ENCODE assay signal across 14 cellular contexts in genomic region chr2:112000399-112001135, GRCh38. TPM values are rescaled to one million over a fixed set of nuclear protein-coding genes. Genes with fewer than 3 reads are reported as not detected.
DNase-seq lines count a peak whose midpoint lies in the region; ATAC-seq, FAIRE-seq and TF ChIP-seq lines count a peak whose summit lies in the region.
"Had no signal": no experiment of that assay in that cellular context is flagged by ENCODE, and none has a peak within 500 bp of the region (broad histone marks: within the 10 kb centered on the region; RNA-seq: fewer than 3 reads in every experiment).

No MANE protein-coding gene starts in this region.

- no TSS peak for BruUV-seq in K562 (replicated peaks; lab: Mats Ljungman, UMichigan)

- in situ Hi-C loops in K562 (cut with MboI): no loop called here

- H3K27me3 ChIP-seq in GM06990 (replicated peaks; ENCODE audit: control insufficient read depth, insufficient read depth, low read length): no peaks in the 10 kb centered on the region
- peaks cover 0 to 3% of the 10 kb centered on the region in 2 experiments; a peak in 1 of 5 replicates for H3K27me3 ChIP-seq in K562 (ENCODE audit: control insufficient read depth in 2 of 2, insufficient read depth in 2 of 2, low read length in 2 of 2)
- no peaks in the 10 kb centered on the region for H3K27me3 ChIP-seq in thyroid gland

- no peak for TF ChIP-seq RAD21 in K562 (CRISPR knock-in tag; conservative IDR thresholded peaks at IDR 0.05 in 1 of 2, IDR thresholded peaks at IDR 0.05 in 1 of 2)

- no peaks in the 10 kb centered on the region for H3K79me2 ChIP-seq in K562 (ENCODE audit: control insufficient read depth, insufficient read depth, low read length)

- no peak for TF ChIP-seq CTCF in GM06990 (IDR thresholded peaks at IDR 0.05; ENCODE audit: insufficient read depth, low read length, poor library complexity, severe bottlenecking)
- TF ChIP-seq CTCF in K562 (IDR thresholded peaks at IDR 0.05 in 2 of 3, conservative IDR thresholded peaks at IDR 0.05 in 1 of 3; ENCODE audit: insufficient read depth in 2 of 3, low read depth in 1 of 3, low read length in 3 of 3): no peak
- TF ChIP-seq CTCF in thyroid gland (IDR thresholded peaks at IDR 0.05): no peak

- H3K27ac ChIP-seq in K562 (ENCODE audit: extremely low read depth, low read depth, low read length) (no peak overlapping the region), thyroid gland (no peak overlapping the region)

- H4K20me1 ChIP-seq in K562 (replicated peaks; ENCODE audit: control insufficient read depth, insufficient read depth, low read length): no peaks in the 10 kb centered on the region

- H3K9me1 ChIP-seq in K562 (ENCODE audit: control insufficient read depth, insufficient read depth, low read length): no peaks in the 10 kb centered on the region

- TF ChIP-seq EP300 in K562 (IDR thresholded peaks at IDR 0.05; ENCODE audit: low read length): no peak

- peaks cover 0 to 3% of the 10 kb centered on the region in 2 experiments; a peak in 1 of 5 replicates for H3K4me1 ChIP-seq in K562 (replicated peaks in 1 of 2; ENCODE audit: control insufficient read depth in 2 of 2, insufficient read depth in 2 of 2, low read length in 2 of 2)
- H3K4me1 ChIP-seq in thyroid gland: peaks cover 0 to 14% of the 10 kb centered on the region in 2 donors

- no peaks in the 10 kb centered on the region for H3K36me3 ChIP-seq in GM06990 (ENCODE audit: control insufficient read depth, insufficient read depth, low read length)
- no peaks in the 10 kb centered on the region for H3K36me3 ChIP-seq in K562 (ENCODE audit: control insufficient read depth, insufficient read depth, low read length)
- peaks cover 7 to 16% of the 10 kb centered on the region in 2 donors for H3K36me3 ChIP-seq in thyroid gland

- no peaks in the 10 kb centered on the region for H3K9me3 ChIP-seq in K562 (replicated peaks; ENCODE audit: control insufficient read depth, insufficient read depth, low read depth, low read length)
- no peaks in the 10 kb centered on the region for H3K9me3 ChIP-seq in thyroid gland

- TF ChIP-seq POLR2A in K562 (conservative IDR thresholded peaks at IDR 0.05) (no peak), thyroid gland (IDR thresholded peaks at IDR 0.05) (no peak), erythroblast (IDR thresholded peaks at IDR 0.05; ENCODE audit: low read length) (no peak)

- peak overlapping the region; percentile 6; the same call in 1 of the 2 replicates for H3K4me3 ChIP-seq in GM06990 (replicated peaks; ENCODE audit: low read depth, low read length)
- no peak overlapping the region for H3K4me3 ChIP-seq in K562
- H3K4me3 ChIP-seq in thyroid gland (replicated peaks in 1 of 3): no peak overlapping the region

- DNase-seq in GM06990 (ENCODE audit: extremely low read depth, insufficient read length): no peak
- no peak for DNase-seq in K562 (ENCODE audit: extremely low read depth in 1 of 4, low spot score in 3 of 4)
- DNase-seq in thyroid gland: peak; percentile 7 to 15
- no peak for DNase-seq in erythroblast (lab: John Stamatoyannopoulos, UW)
- DNase-seq in Ammon's horn (ENCODE audit: low spot score): no peak
- DNase-seq in HTR-8/SVneo (ENCODE audit: insufficient read length, low spot score): no peak
- DNase-seq: CD4-positive, CD25-positive, alpha-beta regulatory T cell; DMS79; GDM1; NCI-H1930; NCI-H510A treated with DMSO at 0.1 percent for 48 hours; T-helper 2 cell had no signal

- WGBS in K562 (ENCODE audit: insufficient coverage, low coverage, missing lambda C conversion rate): 15% methylated on average over 5 of the region's 5 CpGs
- WGBS in thyroid gland, 2 donors: 39 to 48% methylated on average over 5 of the region's 5 CpGs

- CTCF ChIA-PET in K562 (lab: Yijun Ruan, JAX; ENCODE audit: low intra/inter-chr PET ratio): no interaction called here

- H3K9ac ChIP-seq in K562 (ENCODE audit: insufficient read depth in 1 of 2, low read depth in 2 of 2, low read length in 2 of 2): no peak overlapping the region

- H2AFZ ChIP-seq in K562 (ENCODE audit: low read depth, low read length): no peak overlapping the region

- POLR2A ChIA-PET in K562 (lab: Yijun Ruan, JAX): interaction anchor here (0.7 to 1.2 kb wide), 3 partner anchors 20 to 38 kb away, joined by 3 read pairs; no protein-coding TSS in a partner anchor

- H3K4me2 ChIP-seq in K562 (ENCODE audit: insufficient read depth, low read length): no peak overlapping the region

- ATAC-seq in HG03354 (IDR thresholded peaks at IDR 0.05; ENCODE audit: poor library complexity, severe bottlenecking, unreplicated experiment) (peak; percentile 27), K562 (no peak)

- FAIRE-seq in K562 (lab: Jason Lieb, UNC) (no peak), HTR-8/SVneo (lab: Jason Lieb, UNC) (no peak)
- FAIRE-seq: H54 had no signal

- intact Hi-C loops in K562 (cut with micrococcal nuclease): no loop called here
- intact Hi-C loops in thyroid gland (cut with DNase I): no loop called here

TF ChIP-seq in K562, 482 proteins besides CTCF, POLR2A, EP300 and RAD21:
- peak; percentile 37 for TF ChIP-seq ZNF316 (IDR thresholded peaks at IDR 0.05)
- no peak for TF ChIP-seq PATZ1 (CRISPR knock-in tag; IDR thresholded peaks at IDR 0.05; ENCODE audit: borderline replicate concordance)
- TF ChIP-seq ARHGAP35 (IDR thresholded peaks at IDR 0.05; ENCODE audit: partially characterized antibody): no peak
- TF ChIP-seq HNRNPUL1 (IDR thresholded peaks at IDR 0.05; ENCODE audit: low read length): no peak

RNA-seq across cellular contexts. Expression of gene TMEM87B, which starts 54.5 kb away (rescaled TPM):
- total RNA-seq in K562 (2011; cell fraction: chromatin; rRNA removed; ENCODE audit: low replicate concordance): 14.2 and 41.0 TPM in 2 replicates
- total RNA-seq in K562 (2011; cell fraction: nucleolus; rRNA removed): 13.8 TPM in 2 replicates
- 28.9 and 49.0 TPM in 2 replicates for total RNA-seq in K562 (2011; cell fraction: nucleoplasm; rRNA removed)
- total RNA-seq in K562 (2014; rRNA removed) (5.7 and 6.8 TPM in 2 replicates), K562 (2014; rRNA removed; fragmentation: Illumina TruSeq; extraction: Trizol) (17.1 and 17.9 TPM in 2 replicates), K562 (2015; rRNA removed; fragmentation: Illumina TruSeq; extraction: Trizol) (11.5 and 12.3 TPM in 2 replicates), K562 (2021) (11.0 and 11.3 TPM in 2 replicates), thyroid gland (10 to 100 TPM; 30.6 to 35.8 (median 34.9) TPM)
- polyA plus RNA-seq in K562 (2011; rRNA removed) (11.5 and 17.1 TPM in 2 replicates), K562 (2014; fragmentation: Illumina TruSeq; extraction: Trizol) (12.6 and 14.4 TPM in 2 replicates), K562 (2014; fragmentation: Nextera tagmentation; extraction: Ambion mirVana) (1 to 10 TPM; 3.7 to 5.8 TPM), K562 (2014; rRNA removed) (7.6 and 9.5 TPM in 2 replicates)
- polyA plus RNA-seq in K562 (2011; cell fraction: cytosol; rRNA removed): 4.0 and 20.9 TPM in 2 replicates
- 13.9 and 19.8 TPM in 2 replicates for polyA plus RNA-seq in K562 (2011; cell fraction: nucleus; rRNA removed)
- 14.0 and 14.2 TPM in 2 replicates for polyA plus RNA-seq in K562 (2012)
- polyA minus RNA-seq in K562 (2011; rRNA and poly(A)+ RNA removed): 14.1 and 20.0 TPM in 2 replicates
- polyA minus RNA-seq in K562 (2011; cell fraction: cytosol; rRNA and poly(A)+ RNA removed): 14.9 and 19.5 TPM in 2 replicates
- 8.6 and 14.1 TPM in 2 replicates for polyA minus RNA-seq in K562 (2011; cell fraction: nucleus; rRNA and poly(A)+ RNA removed)

Comparison
In these comparisons a context has a peak if more than half of its experiments do, and no peak if none do; other contexts are left out.
1. DNase-seq: peak in thyroid gland (2 of 2); none in GM06990 (single experiment), K562 (0 of 4), erythroblast (0 of 2), Ammon's horn (single experiment) and HTR-8/SVneo (single experiment).